19 cellular contexts compared by ENCODE assay signal in the genomic region with DNA sequence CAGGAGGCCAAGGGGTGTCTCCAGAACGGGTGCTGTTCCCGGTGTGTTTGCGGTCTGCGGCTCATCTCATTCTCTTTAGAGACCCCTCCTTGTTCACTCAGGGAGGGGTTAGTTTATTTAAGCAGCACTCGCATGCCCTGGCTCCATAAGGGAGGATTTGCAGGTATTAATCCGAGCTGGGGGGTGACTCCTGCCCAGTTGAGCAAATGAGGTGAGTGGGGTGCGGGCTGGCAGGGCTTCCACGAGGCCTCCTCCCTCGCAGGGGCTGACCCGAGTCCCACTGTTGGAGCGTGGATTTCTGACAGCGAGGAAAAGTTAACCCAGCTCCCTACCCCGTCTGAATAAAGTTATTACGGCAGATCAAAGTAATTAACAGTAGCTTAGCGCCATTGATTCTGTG.
"Had no signal": no experiment of that assay in that cellular context is flagged by ENCODE, and none has a peak within 500 bp of the region (broad histone marks: within the 10 kb centered on the region; RNA-seq: fewer than 3 reads in every experiment).

No MANE protein-coding gene starts in this region.

- H3K27ac ChIP-seq: RWPE1 had no signal

- DNase-seq: KBM-7, MV-4-11, NCI-H1048, NCI-H1105, NCI-H1417, NCI-H1436 treated with DMSO at 0.1 percent for 48 hours, NCI-H1694, NCI-H187 treated with DMSO at 0.1 percent for 48 hours, NCI-H2029 treated with DMSO at 0.1 percent for 48 hours, NCI-H2171 treated with DMSO at 0.1 percent for 48 hours, NCI-H345, NCI-H446 treated with DMSO at 0.1 percent for 48 hours, NCI-H69, NCI-H774, PC-3, SHP77 had no signal

- ATAC-seq: Panc1, PC-3, SK-N-SH treated with all-trans-retinoic acid at 6 μM for 48 hours had no signal
